ENCODE assay signal across 1 cellular context in genomic region chr1:220119043-220119512, GRCh38.
TF ChIP-seq lines count a peak whose summit lies in the region.

No MANE protein-coding gene starts in this region.

TF ChIP-seq in K562, 482 proteins besides CTCF, POLR2A, EP300 and RAD21 (continued from another document and continues in another):
- TF ChIP-seq MYC (IDR thresholded peaks at IDR 0.05; ENCODE audit: low read depth, low read length) (peak; percentile 52; the same call in 1 of the 2 replicates), MYC (CRISPR knock-in tag; IDR thresholded peaks at IDR 0.05; ENCODE audit: borderline replicate concordance, low read depth) (no peak), ZNF217 (CRISPR knock-in tag; IDR thresholded peaks at IDR 0.05) (no peak), CEBPG (CRISPR knock-in tag; IDR thresholded peaks at IDR 0.05) (peak; percentile 91), CEBPG (tag; conservative IDR thresholded peaks at IDR 0.05 in 1 of 2, IDR thresholded peaks at IDR 0.05 in 1 of 2) (peak; percentile 48 to 89; a peak in 3 of 4 replicates), PHF8 (IDR thresholded peaks at IDR 0.05; ENCODE audit: borderline replicate concordance, low read length) (no peak), ZNF124 (CRISPR knock-in tag; IDR thresholded peaks at IDR 0.05) (no peak), ZNF134 (CRISPR knock-in tag; conservative IDR thresholded peaks at IDR 0.05) (no peak), KDM1A (IDR thresholded peaks at IDR 0.05) (peak; percentile 100), NCOA2 (IDR thresholded peaks at IDR 0.05; ENCODE audit: partially characterized antibody in 2 of 2) (peak in 1 of 2 experiments; percentile 81), FOXJ3 (CRISPR knock-in tag; IDR thresholded peaks at IDR 0.05) (no peak), GABPB2 (CRISPR knock-in tag; conservative IDR thresholded peaks at IDR 0.05) (no peak), BRCA1 (IDR thresholded peaks at IDR 0.05) (no peak), BRCA1 (CRISPR knock-in tag; IDR thresholded peaks at IDR 0.05) (no peak), SREBF2 (CRISPR knock-in tag; IDR thresholded peaks at IDR 0.05) (no peak), TCF3 (CRISPR knock-in tag; IDR thresholded peaks at IDR 0.05) (peak; percentile 88), RCOR1 (IDR thresholded peaks at IDR 0.05; ENCODE audit: borderline replicate concordance in 1 of 2, low read depth in 2 of 2, low read length in 2 of 2) (peak; percentile 90 to 100), SRSF1 (IDR thresholded peaks at IDR 0.05; ENCODE audit: low read depth, low read length) (no peak), TRIM24 (IDR thresholded peaks at IDR 0.05) (peak; percentile 78 to 79), ZNF274 (IDR thresholded peaks at IDR 0.05; ENCODE audit: borderline replicate concordance, low read depth, low read length) (no peak), TBL1XR1 (IDR thresholded peaks at IDR 0.05; ENCODE audit: low read length in 2 of 2) (peak in 1 of 2 experiments; percentile 90; a peak in 2 of 4 replicates), CEBPB (tag; IDR thresholded peaks at IDR 0.05) (peak; percentile 64), GTF2A2 (tag; IDR thresholded peaks at IDR 0.05) (no peak), ZNF57 (CRISPR knock-in tag; IDR thresholded peaks at IDR 0.05) (no peak), HNRNPUL1 (IDR thresholded peaks at IDR 0.05; ENCODE audit: low read length) (no peak), TEAD2 (tag; IDR thresholded peaks at IDR 0.05) (no peak), ZNF263 (CRISPR knock-in tag; IDR thresholded peaks at IDR 0.05; ENCODE audit: borderline replicate concordance) (no peak), FOXJ2 (tag; IDR thresholded peaks at IDR 0.05) (no peak), ZNF224 (CRISPR knock-in tag; IDR thresholded peaks at IDR 0.05) (no peak), JUNB (CRISPR knock-in tag; conservative IDR thresholded peaks at IDR 0.05) (no peak), NFYB (IDR thresholded peaks at IDR 0.05; ENCODE audit: extremely low read depth, insufficient read length) (no peak), GTF2E2 (tag; IDR thresholded peaks at IDR 0.05) (0 out of 2 replicates have a peak, but pooled peaks have one; percentile 44), LCOR (CRISPR knock-in tag; IDR thresholded peaks at IDR 0.05) (no peak), KAT8 (IDR thresholded peaks at IDR 0.05; ENCODE audit: low read depth) (no peak), USF2 (CRISPR knock-in tag; IDR thresholded peaks at IDR 0.05) (no peak), KDM2B (CRISPR knock-in tag; IDR thresholded peaks at IDR 0.05) (no peak), ZNF311 (CRISPR knock-in tag; IDR thresholded peaks at IDR 0.05) (no peak), ZZZ3 (IDR thresholded peaks at IDR 0.05) (no peak), POLR3G (IDR thresholded peaks at IDR 0.05; ENCODE audit: extremely low read depth, insufficient read length, insufficient replicate concordance) (no peak), ARHGAP35 (IDR thresholded peaks at IDR 0.05; ENCODE audit: partially characterized antibody) (no peak), ARID1B (IDR thresholded peaks at IDR 0.05) (peak; percentile 96), GATAD2A (IDR thresholded peaks at IDR 0.05) (no peak; the same call in 1 of the 2 replicates), IRF2 (CRISPR knock-in tag; IDR thresholded peaks at IDR 0.05) (no peak), STAG1 (CRISPR knock-in tag; IDR thresholded peaks at IDR 0.05; ENCODE audit: borderline replicate concordance) (no peak), ESRRA (IDR thresholded peaks at IDR 0.05; ENCODE audit: borderline replicate concordance, low read depth) (no peak), POLR2AphosphoS2 (IDR thresholded peaks at IDR 0.05; ENCODE audit: low read length) (no peak), ZNF24 (IDR thresholded peaks at IDR 0.05) (peak; percentile 68; the same call in 1 of the 2 replicates), SFPQ (IDR thresholded peaks at IDR 0.05; ENCODE audit: low read depth, low read length) (no peak), ELK1 (CRISPR knock-in tag; IDR thresholded peaks at IDR 0.05) (no peak), SIRT6 (IDR thresholded peaks at IDR 0.05; ENCODE audit: low read depth, low read length) (no peak), RBM39 (optimal IDR thresholded peaks at IDR 0.05; ENCODE audit: low read depth, low read length) (no peak), XRCC4 (IDR thresholded peaks at IDR 0.05; ENCODE audit: extremely low read depth, insufficient read depth, insufficient read length) (no peak), SRSF9 (IDR thresholded peaks at IDR 0.05; ENCODE audit: borderline replicate concordance, low read depth, low read length) (no peak), ZNF316 (IDR thresholded peaks at IDR 0.05) (no peak), CHCHD3 (CRISPR knock-in tag; IDR thresholded peaks at IDR 0.05) (no peak), SPI1 (IDR thresholded peaks at IDR 0.05; ENCODE audit: borderline replicate concordance, low read depth, low read length) (no peak), HNRNPLL (IDR thresholded peaks at IDR 0.05; ENCODE audit: low read depth, low read length, poor library complexity, severe bottlenecking) (no peak), ZNF444 (CRISPR knock-in tag; IDR thresholded peaks at IDR 0.05) (no peak), RFX5 (IDR thresholded peaks at IDR 0.05; ENCODE audit: low read depth, low read length) (no peak), BACH1 (tag; IDR thresholded peaks at IDR 0.05) (no peak), CC2D1A (IDR thresholded peaks at IDR 0.05) (0 out of 2 replicates have a peak, but pooled peaks have one; percentile 42), LARP7 (IDR thresholded peaks at IDR 0.05) (no peak), MAZ (CRISPR knock-in tag; conservative IDR thresholded peaks at IDR 0.05 in 1 of 2, IDR thresholded peaks at IDR 0.05 in 1 of 2) (no peak), TSC22D4 (tag; IDR thresholded peaks at IDR 0.05) (no peak), PRPF4 (IDR thresholded peaks at IDR 0.05; ENCODE audit: insufficient read depth, low read depth, low read length, poor library complexity, severe bottlenecking) (no peak), L3MBTL2 (IDR thresholded peaks at IDR 0.05) (no peak), SIX5 (IDR thresholded peaks at IDR 0.05; ENCODE audit: borderline replicate concordance in 1 of 2, insufficient read depth in 1 of 2, low read depth in 1 of 2, low read length in 2 of 2) (no peak), RUNX1 (IDR thresholded peaks at IDR 0.05; ENCODE audit: low read depth) (no peak), NELFE (IDR thresholded peaks at IDR 0.05; ENCODE audit: insufficient read depth, insufficient read length) (no peak), HDAC3 (IDR thresholded peaks at IDR 0.05; ENCODE audit: borderline replicate concordance, partially characterized antibody) (peak; percentile 91)
- TF ChIP-seq, protein P1, sequence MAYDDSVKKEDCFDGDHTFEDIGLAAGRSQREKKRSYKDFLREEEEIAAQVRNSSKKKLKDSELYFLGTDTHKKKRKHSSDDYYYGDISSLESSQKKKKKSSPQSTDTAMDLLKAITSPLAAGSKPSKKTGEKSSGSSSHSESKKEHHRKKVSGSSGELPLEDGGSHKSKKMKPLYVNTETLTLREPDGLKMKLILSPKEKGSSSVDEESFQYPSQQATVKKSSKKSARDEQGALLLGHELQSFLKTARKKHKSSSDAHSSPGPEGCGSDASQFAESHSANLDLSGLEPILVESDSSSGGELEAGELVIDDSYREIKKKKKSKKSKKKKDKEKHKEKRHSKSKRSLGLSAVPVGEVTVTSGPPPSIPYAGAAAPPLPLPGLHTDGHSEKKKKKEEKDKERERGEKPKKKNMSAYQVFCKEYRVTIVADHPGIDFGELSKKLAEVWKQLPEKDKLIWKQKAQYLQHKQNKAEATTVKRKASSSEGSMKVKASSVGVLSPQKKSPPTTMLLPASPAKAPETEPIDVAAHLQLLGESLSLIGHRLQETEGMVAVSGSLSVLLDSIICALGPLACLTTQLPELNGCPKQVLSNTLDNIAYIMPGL (CRISPR knock-in tag; IDR thresholded peaks at IDR 0.05) = no peak
- TF ChIP-seq, protein P2, sequence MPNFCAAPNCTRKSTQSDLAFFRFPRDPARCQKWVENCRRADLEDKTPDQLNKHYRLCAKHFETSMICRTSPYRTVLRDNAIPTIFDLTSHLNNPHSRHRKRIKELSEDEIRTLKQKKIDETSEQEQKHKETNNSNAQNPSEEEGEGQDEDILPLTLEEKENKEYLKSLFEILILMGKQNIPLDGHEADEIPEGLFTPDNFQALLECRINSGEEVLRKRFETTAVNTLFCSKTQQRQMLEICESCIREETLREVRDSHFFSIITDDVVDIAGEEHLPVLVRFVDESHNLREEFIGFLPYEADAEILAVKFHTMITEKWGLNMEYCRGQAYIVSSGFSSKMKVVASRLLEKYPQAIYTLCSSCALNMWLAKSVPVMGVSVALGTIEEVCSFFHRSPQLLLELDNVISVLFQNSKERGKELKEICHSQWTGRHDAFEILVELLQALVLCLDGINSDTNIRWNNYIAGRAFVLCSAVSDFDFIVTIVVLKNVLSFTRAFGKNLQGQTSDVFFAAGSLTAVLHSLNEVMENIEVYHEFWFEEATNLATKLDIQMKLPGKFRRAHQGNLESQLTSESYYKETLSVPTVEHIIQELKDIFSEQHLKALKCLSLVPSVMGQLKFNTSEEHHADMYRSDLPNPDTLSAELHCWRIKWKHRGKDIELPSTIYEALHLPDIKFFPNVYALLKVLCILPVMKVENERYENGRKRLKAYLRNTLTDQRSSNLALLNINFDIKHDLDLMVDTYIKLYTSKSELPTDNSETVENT (CRISPR knock-in tag; IDR thresholded peaks at IDR 0.05) = no peak
- TF ChIP-seq, protein P3, sequence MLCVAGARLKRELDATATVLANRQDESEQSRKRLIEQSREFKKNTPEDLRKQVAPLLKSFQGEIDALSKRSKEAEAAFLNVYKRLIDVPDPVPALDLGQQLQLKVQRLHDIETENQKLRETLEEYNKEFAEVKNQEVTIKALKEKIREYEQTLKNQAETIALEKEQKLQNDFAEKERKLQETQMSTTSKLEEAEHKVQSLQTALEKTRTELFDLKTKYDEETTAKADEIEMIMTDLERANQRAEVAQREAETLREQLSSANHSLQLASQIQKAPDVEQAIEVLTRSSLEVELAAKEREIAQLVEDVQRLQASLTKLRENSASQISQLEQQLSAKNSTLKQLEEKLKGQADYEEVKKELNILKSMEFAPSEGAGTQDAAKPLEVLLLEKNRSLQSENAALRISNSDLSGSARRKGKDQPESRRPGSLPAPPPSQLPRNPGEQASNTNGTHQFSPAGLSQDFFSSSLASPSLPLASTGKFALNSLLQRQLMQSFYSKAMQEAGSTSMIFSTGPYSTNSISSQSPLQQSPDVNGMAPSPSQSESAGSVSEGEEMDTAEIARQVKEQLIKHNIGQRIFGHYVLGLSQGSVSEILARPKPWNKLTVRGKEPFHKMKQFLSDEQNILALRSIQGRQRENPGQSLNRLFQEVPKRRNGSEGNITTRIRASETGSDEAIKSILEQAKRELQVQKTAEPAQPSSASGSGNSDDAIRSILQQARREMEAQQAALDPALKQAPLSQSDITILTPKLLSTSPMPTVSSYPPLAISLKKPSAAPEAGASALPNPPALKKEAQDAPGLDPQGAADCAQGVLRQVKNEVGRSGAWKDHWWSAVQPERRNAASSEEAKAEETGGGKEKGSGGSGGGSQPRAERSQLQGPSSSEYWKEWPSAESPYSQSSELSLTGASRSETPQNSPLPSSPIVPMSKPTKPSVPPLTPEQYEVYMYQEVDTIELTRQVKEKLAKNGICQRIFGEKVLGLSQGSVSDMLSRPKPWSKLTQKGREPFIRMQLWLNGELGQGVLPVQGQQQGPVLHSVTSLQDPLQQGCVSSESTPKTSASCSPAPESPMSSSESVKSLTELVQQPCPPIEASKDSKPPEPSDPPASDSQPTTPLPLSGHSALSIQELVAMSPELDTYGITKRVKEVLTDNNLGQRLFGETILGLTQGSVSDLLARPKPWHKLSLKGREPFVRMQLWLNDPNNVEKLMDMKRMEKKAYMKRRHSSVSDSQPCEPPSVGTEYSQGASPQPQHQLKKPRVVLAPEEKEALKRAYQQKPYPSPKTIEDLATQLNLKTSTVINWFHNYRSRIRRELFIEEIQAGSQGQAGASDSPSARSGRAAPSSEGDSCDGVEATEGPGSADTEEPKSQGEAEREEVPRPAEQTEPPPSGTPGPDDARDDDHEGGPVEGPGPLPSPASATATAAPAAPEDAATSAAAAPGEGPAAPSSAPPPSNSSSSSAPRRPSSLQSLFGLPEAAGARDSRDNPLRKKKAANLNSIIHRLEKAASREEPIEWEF (CRISPR knock-in tag; IDR thresholded peaks at IDR 0.05) = 0 out of 2 replicates have a peak, but pooled peaks have one; percentile 57
- TF ChIP-seq, protein P4, sequence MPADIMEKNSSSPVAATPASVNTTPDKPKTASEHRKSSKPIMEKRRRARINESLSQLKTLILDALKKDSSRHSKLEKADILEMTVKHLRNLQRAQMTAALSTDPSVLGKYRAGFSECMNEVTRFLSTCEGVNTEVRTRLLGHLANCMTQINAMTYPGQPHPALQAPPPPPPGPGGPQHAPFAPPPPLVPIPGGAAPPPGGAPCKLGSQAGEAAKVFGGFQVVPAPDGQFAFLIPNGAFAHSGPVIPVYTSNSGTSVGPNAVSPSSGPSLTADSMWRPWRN (IDR thresholded peaks at IDR 0.05; ENCODE audit: low read depth) = peak; percentile 94
